ENCODE assay signal across 14 cellular contexts in genomic region chr5:95533761-95534160, GRCh38.
"Had no signal": no experiment of that assay in that cellular context is flagged by ENCODE, and none has a peak within 500 bp of the region (broad histone marks: within the 10 kb centered on the region; RNA-seq: fewer than 3 reads in every experiment).

No MANE protein-coding gene starts in this region.

- H3K9me3 Mint-ChIP-seq: activated B cell treated with CpG ODN at 0.5 μM for 24 hours; activated CD4-positive, alpha-beta T cell treated with anti-CD3 and anti-CD28 coated beads, Interleukin-2, amount 10 ng/mL, durations not matched to agents 24 days and 14 days; dendritic cell treated with granulocyte-macrophage colony-stimulating factor and Interleukin-4, amounts not matched to agents 40 ng/mL and 50 ng/mL, for 4 days; naive thymus-derived CD4-positive, alpha-beta T cell; stimulated activated effector memory CD8-positive, alpha-beta T cell treated with anti-CD3 and anti-CD28 coated beads, Interleukin-12 subunit alpha, Interleukin-12 subunit beta, amount 100 ng/mL, for 72 hours had no signal

- H3K4me3 ChIP-seq: adrenal gland, body of pancreas, gastrocnemius medialis, heart right ventricle, lower lobe of right lung had no signal

- ATAC-seq: body of pancreas; gastrocnemius medialis; heart right ventricle; left colon; lower lobe of right lung; naive thymus-derived CD4-positive, alpha-beta T cell had no signal

- DNase-seq: activated B cell treated with CpG ODN at 0.5 μM for 24 hours; activated CD4-positive, alpha-beta T cell treated with anti-CD3 and anti-CD28 coated beads, Interleukin-2, amount 10 ng/mL, durations not matched to agents 24 days and 14 days; activated CD8-positive, alpha-beta memory T cell treated with anti-CD3 and anti-CD28 coated beads for 24 hours; activated naive CD4-positive, alpha-beta T cell treated with anti-CD3 and anti-CD28 coated beads, Interleukin-2, amount 50 U/mL, for 16 hours; body of pancreas; effector memory CD4-positive, alpha-beta T cell; gastrocnemius medialis; heart right ventricle; left colon; lower lobe of right lung; naive thymus-derived CD4-positive, alpha-beta T cell had no signal

- H3K27me3 Mint-ChIP-seq: activated B cell treated with CpG ODN at 0.5 μM for 24 hours; activated CD4-positive, alpha-beta T cell treated with anti-CD3 and anti-CD28 coated beads, Interleukin-2, amount 10 ng/mL, durations not matched to agents 24 days and 14 days; dendritic cell treated with granulocyte-macrophage colony-stimulating factor and Interleukin-4, amounts not matched to agents 40 ng/mL and 50 ng/mL, for 4 days; naive thymus-derived CD4-positive, alpha-beta T cell had no signal

- H3K27ac Mint-ChIP-seq: activated B cell treated with CpG ODN at 0.5 μM for 24 hours; activated CD4-positive, alpha-beta T cell treated with anti-CD3 and anti-CD28 coated beads, Interleukin-2, amount 10 ng/mL, durations not matched to agents 24 days and 14 days; dendritic cell treated with granulocyte-macrophage colony-stimulating factor and Interleukin-4, amounts not matched to agents 40 ng/mL and 50 ng/mL, for 4 days; stimulated activated effector memory CD8-positive, alpha-beta T cell treated with anti-CD3 and anti-CD28 coated beads, Interleukin-12 subunit alpha, Interleukin-12 subunit beta, amount 100 ng/mL, for 72 hours had no signal

- H3K4me3 Mint-ChIP-seq: activated B cell treated with CpG ODN at 0.5 μM for 24 hours; activated CD4-positive, alpha-beta T cell treated with anti-CD3 and anti-CD28 coated beads, Interleukin-2, amount 10 ng/mL, durations not matched to agents 24 days and 14 days; dendritic cell treated with granulocyte-macrophage colony-stimulating factor and Interleukin-4, amounts not matched to agents 40 ng/mL and 50 ng/mL, for 4 days; stimulated activated effector memory CD8-positive, alpha-beta T cell treated with anti-CD3 and anti-CD28 coated beads, Interleukin-12 subunit alpha, Interleukin-12 subunit beta, amount 100 ng/mL, for 72 hours had no signal
